1 cellular context compared by ENCODE assay signal in genomic region chr3:44439499-44440295, GRCh38.
A peak's percentile ranks its signal among the peaks of the same experiment; 100 is the strongest.
TF ChIP-seq lines count a peak whose summit lies in the region.

No MANE protein-coding gene starts in this region.

TF ChIP-seq in HepG2, 621 proteins besides CTCF, POLR2A, EP300 and RAD21 (continued from another document and continues in another):
- TF ChIP-seq ZBTB40 (IDR thresholded peaks at IDR 0.05), result no peak
- peak; percentile 85; the same call in 1 of the 2 replicates for TF ChIP-seq ZBTB40 (CRISPR knock-in tag; IDR thresholded peaks at IDR 0.05)
- TF ChIP-seq CBFB (CRISPR knock-in tag; IDR thresholded peaks at IDR 0.05), result peak; percentile 65
- peak; percentile 58; the same call in 1 of the 2 replicates for TF ChIP-seq HOXD1 (CRISPR knock-in tag; IDR thresholded peaks at IDR 0.05)
- peak; percentile 88 for TF ChIP-seq HNF1B (CRISPR knock-in tag; IDR thresholded peaks at IDR 0.05)
- TF ChIP-seq POLR2AphosphoS2 (IDR thresholded peaks at IDR 0.05; ENCODE audit: low read depth, low read length), result no peak
- peak; percentile 53 for TF ChIP-seq GATAD1 (CRISPR knock-in tag; IDR thresholded peaks at IDR 0.05)
- 0 out of 2 replicates have a peak, but pooled peaks have one; percentile 49 for TF ChIP-seq NFKBIZ (CRISPR knock-in tag; IDR thresholded peaks at IDR 0.05)
- TF ChIP-seq ZBTB7B (CRISPR knock-in tag; IDR thresholded peaks at IDR 0.05), result peak; percentile 74; the same call in 1 of the 2 replicates
- TF ChIP-seq DMAP1 (CRISPR knock-in tag; IDR thresholded peaks at IDR 0.05), result peak; percentile 94
- peak; percentile 46 for TF ChIP-seq TEAD3 (CRISPR knock-in tag; optimal IDR thresholded peaks at IDR 0.05; ENCODE audit: borderline replicate concordance)
- TF ChIP-seq BHLHE40 (IDR thresholded peaks at IDR 0.05; ENCODE audit: low read length), result peak; percentile 72; the same call in 1 of the 2 replicates
- TF ChIP-seq, protein P1, sequence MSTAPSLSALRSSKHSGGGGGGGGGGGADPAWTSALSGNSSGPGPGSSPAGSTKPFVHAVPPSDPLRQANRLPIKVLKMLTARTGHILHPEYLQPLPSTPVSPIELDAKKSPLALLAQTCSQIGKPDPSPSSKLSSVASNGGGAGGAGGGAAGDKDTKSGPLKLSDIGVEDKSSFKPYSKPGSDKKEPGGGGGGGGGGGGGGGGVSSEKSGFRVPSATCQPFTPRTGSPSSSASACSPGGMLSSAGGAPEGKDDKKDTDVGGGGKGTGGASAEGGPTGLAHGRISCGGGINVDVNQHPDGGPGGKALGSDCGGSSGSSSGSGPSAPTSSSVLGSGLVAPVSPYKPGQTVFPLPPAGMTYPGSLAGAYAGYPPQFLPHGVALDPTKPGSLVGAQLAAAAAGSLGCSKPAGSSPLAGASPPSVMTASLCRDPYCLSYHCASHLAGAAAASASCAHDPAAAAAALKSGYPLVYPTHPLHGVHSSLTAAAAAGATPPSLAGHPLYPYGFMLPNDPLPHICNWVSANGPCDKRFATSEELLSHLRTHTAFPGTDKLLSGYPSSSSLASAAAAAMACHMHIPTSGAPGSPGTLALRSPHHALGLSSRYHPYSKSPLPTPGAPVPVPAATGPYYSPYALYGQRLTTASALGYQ (CRISPR knock-in tag; IDR thresholded peaks at IDR 0.05), result peak; percentile 57; the same call in 1 of the 2 replicates
- peak; percentile 67 for TF ChIP-seq CREB1 (IDR thresholded peaks at IDR 0.05)
- TF ChIP-seq CREB1 (CRISPR knock-in tag; IDR thresholded peaks at IDR 0.05), result peak; percentile 92
- TF ChIP-seq, protein P2, sequence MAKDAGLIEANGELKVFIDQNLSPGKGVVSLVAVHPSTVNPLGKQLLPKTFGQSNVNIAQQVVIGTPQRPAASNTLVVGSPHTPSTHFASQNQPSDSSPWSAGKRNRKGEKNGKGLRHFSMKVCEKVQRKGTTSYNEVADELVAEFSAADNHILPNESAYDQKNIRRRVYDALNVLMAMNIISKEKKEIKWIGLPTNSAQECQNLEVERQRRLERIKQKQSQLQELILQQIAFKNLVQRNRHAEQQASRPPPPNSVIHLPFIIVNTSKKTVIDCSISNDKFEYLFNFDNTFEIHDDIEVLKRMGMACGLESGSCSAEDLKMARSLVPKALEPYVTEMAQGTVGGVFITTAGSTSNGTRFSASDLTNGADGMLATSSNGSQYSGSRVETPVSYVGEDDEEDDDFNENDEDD (CRISPR knock-in tag; IDR thresholded peaks at IDR 0.05; ENCODE audit: borderline replicate concordance), result peak; percentile 58; the same call in 1 of the 2 replicates
- TF ChIP-seq SAP130 (CRISPR knock-in tag; IDR thresholded peaks at IDR 0.05; ENCODE audit: low read depth), result peak; percentile 94
- TF ChIP-seq HNF4A (CRISPR knock-in tag; IDR thresholded peaks at IDR 0.05), result peak; percentile 99
- no peak for TF ChIP-seq ISX (CRISPR knock-in tag; conservative IDR thresholded peaks at IDR 0.05)
- TF ChIP-seq NBN (conservative IDR thresholded peaks at IDR 0.05), result no peak
- TF ChIP-seq, protein P3, sequence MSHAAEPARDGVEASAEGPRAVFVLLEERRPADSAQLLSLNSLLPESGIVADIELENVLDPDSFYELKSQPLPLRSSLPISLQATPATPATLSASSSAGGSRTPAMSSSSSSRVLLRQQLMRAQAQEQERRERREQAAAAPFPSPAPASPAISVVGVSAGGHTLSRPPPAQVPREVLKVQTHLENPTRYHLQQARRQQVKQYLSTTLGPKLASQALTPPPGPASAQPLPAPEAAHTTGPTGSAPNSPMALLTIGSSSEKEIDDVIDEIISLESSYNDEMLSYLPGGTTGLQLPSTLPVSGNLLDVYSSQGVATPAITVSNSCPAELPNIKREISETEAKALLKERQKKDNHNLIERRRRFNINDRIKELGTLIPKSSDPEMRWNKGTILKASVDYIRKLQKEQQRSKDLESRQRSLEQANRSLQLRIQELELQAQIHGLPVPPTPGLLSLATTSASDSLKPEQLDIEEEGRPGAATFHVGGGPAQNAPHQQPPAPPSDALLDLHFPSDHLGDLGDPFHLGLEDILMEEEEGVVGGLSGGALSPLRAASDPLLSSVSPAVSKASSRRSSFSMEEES (CRISPR knock-in tag; IDR thresholded peaks at IDR 0.05), result peak; percentile 61
- TF ChIP-seq ZNF574 (CRISPR knock-in tag; IDR thresholded peaks at IDR 0.05), result peak; percentile 94
- peak; percentile 93; the same call in 1 of the 2 replicates for TF ChIP-seq ZNF746 (CRISPR knock-in tag; IDR thresholded peaks at IDR 0.05)
- TF ChIP-seq ZNF337 (CRISPR knock-in tag; IDR thresholded peaks at IDR 0.05; ENCODE audit: borderline replicate concordance, low read depth), result no peak
- TF ChIP-seq ZNF317 (CRISPR knock-in tag; IDR thresholded peaks at IDR 0.05), result peak; percentile 90
- peak; percentile 73 for TF ChIP-seq TARDBP (CRISPR knock-in tag; IDR thresholded peaks at IDR 0.05)
- 0 out of 2 replicates have a peak, but pooled peaks have one; percentile 43 for TF ChIP-seq WIZ (CRISPR knock-in tag; IDR thresholded peaks at IDR 0.05)
- peak; percentile 30 for TF ChIP-seq RBM22 (optimal IDR thresholded peaks at IDR 0.05; ENCODE audit: low read length)
- no peak for TF ChIP-seq ZNF562 (CRISPR knock-in tag; IDR thresholded peaks at IDR 0.05; ENCODE audit: borderline replicate concordance)
- TF ChIP-seq POLR2G (IDR thresholded peaks at IDR 0.05; ENCODE audit: low read depth, low read length), result peak; percentile 61; the same call in 1 of the 2 replicates
- no peak for TF ChIP-seq ZBTB49 (CRISPR knock-in tag; IDR thresholded peaks at IDR 0.05; ENCODE audit: borderline replicate concordance)
- peak; percentile 19; the same call in 1 of the 2 replicates for TF ChIP-seq KDM1A (CRISPR knock-in tag; IDR thresholded peaks at IDR 0.05)
- TF ChIP-seq ZMYM4 (CRISPR knock-in tag; IDR thresholded peaks at IDR 0.05), result peak; percentile 87
- TF ChIP-seq SRY (CRISPR knock-in tag; IDR thresholded peaks at IDR 0.05), result peak; percentile 55; the same call in 1 of the 2 replicates
- TF ChIP-seq, protein P4, sequence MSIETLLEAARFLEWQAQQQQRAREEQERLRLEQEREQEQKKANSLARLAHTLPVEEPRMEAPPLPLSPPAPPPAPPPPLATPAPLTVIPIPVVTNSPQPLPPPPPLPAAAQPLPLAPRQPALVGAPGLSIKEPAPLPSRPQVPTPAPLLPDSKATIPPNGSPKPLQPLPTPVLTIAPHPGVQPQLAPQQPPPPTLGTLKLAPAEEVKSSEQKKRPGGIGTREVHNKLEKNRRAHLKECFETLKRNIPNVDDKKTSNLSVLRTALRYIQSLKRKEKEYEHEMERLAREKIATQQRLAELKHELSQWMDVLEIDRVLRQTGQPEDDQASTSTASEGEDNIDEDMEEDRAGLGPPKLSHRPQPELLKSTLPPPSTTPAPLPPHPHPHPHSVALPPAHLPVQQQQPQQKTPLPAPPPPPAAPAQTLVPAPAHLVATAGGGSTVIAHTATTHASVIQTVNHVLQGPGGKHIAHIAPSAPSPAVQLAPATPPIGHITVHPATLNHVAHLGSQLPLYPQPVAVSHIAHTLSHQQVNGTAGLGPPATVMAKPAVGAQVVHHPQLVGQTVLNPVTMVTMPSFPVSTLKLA (IDR thresholded peaks at IDR 0.05), result peak; percentile 61; the same call in 1 of the 2 replicates
- TF ChIP-seq ZMAT3 (CRISPR knock-in tag; conservative IDR thresholded peaks at IDR 0.05), result peak; percentile 34; the same call in 1 of the 2 replicates
